Comparison of ENCODE assay signal across 10 cellular contexts in genomic region chr3:107643038-107643883, GRCh38.
DNase-seq lines count a peak whose midpoint lies in the region; ATAC-seq and TF ChIP-seq lines count a peak whose summit lies in the region.
"Had no signal": no experiment of that assay in that cellular context is flagged by ENCODE, and none has a peak within 500 bp of the region (broad histone marks: within the 10 kb centered on the region; RNA-seq: fewer than 3 reads in every experiment).

No MANE protein-coding gene starts in this region.

- H3K27me3 ChIP-seq in DOHH2 (ENCODE audit: control insufficient read depth, low read length): no peaks in the 10 kb centered on the region

- no peaks in the 10 kb centered on the region for H3K4me1 ChIP-seq in DOHH2 (ENCODE audit: control insufficient read depth, low read length)
- H3K4me1 ChIP-seq in HEK293 (ENCODE audit: control insufficient read depth, insufficient read depth, low read length): no peaks in the 10 kb centered on the region

- H3K4me2 ChIP-seq in DOHH2 (ENCODE audit: low read length): no peak overlapping the region

- intact Hi-C loops in left colon (cut with DNase I, micrococcal nuclease): no loop called here

- H3K27ac ChIP-seq in DOHH2 (ENCODE audit: low read depth, low read length): no peak overlapping the region
- no peak overlapping the region for H3K27ac ChIP-seq in HEK293 (ENCODE audit: extremely low read depth, low read depth, low read length)

- POLR2A ChIA-PET in HEK293 (lab: Yijun Ruan, JAX): no interaction called here

- CTCF ChIA-PET in HEK293 (lab: Yijun Ruan, JAX): interaction anchor here (0.9 to 1.8 kb wide), 4 partner anchors 14 to 33 kb away, joined by 3 to 5 read pairs (median 3); no protein-coding TSS in a partner anchor

- in situ Hi-C loops in SK-MEL-5 (cut with HindIII; ENCODE audit: low pct_unique_long_range_greater_than_20kb, low sequenced_read_pairs): no loop called here

- peak; percentile 45 for TF ChIP-seq CTCF in DOHH2 (IDR thresholded peaks at IDR 0.05; ENCODE audit: low read depth, low read length, poor library complexity, severe bottlenecking)
- TF ChIP-seq CTCF in HEK293 (tag by site-specific recombination; IDR thresholded peaks at IDR 0.05): no peak

- H3K9me3 ChIP-seq in DOHH2 (ENCODE audit: control insufficient read depth, insufficient read depth, low read length) (no peaks in the 10 kb centered on the region), HEK293 (ENCODE audit: control insufficient read depth, insufficient read depth, low read depth, low read length) (no peaks in the 10 kb centered on the region)

- peaks cover 4% of the 10 kb centered on the region; the same call in 1 of the 2 replicates for H4K20me1 ChIP-seq in DOHH2 (ENCODE audit: control insufficient read depth, insufficient read depth, low read depth, low read length)

- peaks cover 7% of the 10 kb centered on the region for H3K79me2 ChIP-seq in DOHH2 (ENCODE audit: control insufficient read depth, low read length)

- H3F3A ChIP-seq in DOHH2 (ENCODE audit: control insufficient read depth, insufficient read depth): no peaks in the 10 kb centered on the region

- H3K4me3 ChIP-seq in DOHH2 (ENCODE audit: low read length) (no peak overlapping the region), HEK293 (ENCODE audit: low read depth, low read length) (no peak overlapping the region)

- no peaks in the 10 kb centered on the region for H3K9me2 ChIP-seq in DOHH2 (replicated peaks; ENCODE audit: control insufficient read depth, low read length)

- DNase-seq in SK-MEL-5 (ENCODE audit: low read depth, low spot score) (peak; percentile 43), iPS-NIHi7 (ENCODE audit: extremely low spot score) (peak; percentile 51), left colon (no peak), NCI-H510A (lab: John Stamatoyannopoulos, UW) (no peak)
- DNase-seq: activated gamma-delta T cell treated with Interleukin-2 at 50 U/mL for 16 hours, RPMI8226 had no signal

- ATAC-seq in left colon (no peak), HG02571 (IDR thresholded peaks at IDR 0.05; ENCODE audit: unreplicated experiment) (no peak), GM19455 (IDR thresholded peaks at IDR 0.05; ENCODE audit: unreplicated experiment) (no peak)

- peaks cover 14% of the 10 kb centered on the region for H3K36me3 ChIP-seq in DOHH2 (ENCODE audit: control insufficient read depth, low read length)
- H3K36me3 ChIP-seq in HEK293 (ENCODE audit: control insufficient read depth in 2 of 2, insufficient read depth in 1 of 2, low read length in 2 of 2): no peaks in the 10 kb centered on the region

TF ChIP-seq in HEK293, 187 proteins besides CTCF, POLR2A, EP300 and RAD21:
- TF ChIP-seq IKZF3 (tag by site-specific recombination; IDR thresholded peaks at IDR 0.05): no peak
- TF ChIP-seq ZNF654 (tag by site-specific recombination; IDR thresholded peaks at IDR 0.05; ENCODE audit: low read depth): 0 out of 2 replicates have a peak, but pooled peaks have one; percentile 4

Comparison
In these comparisons a context has a peak if more than half of its experiments do, and no peak if none do; other contexts are left out.
1. DNase-seq: peak in SK-MEL-5 (single experiment) and iPS-NIHi7 (single experiment); none in left colon (0 of 2) and NCI-H510A (single experiment).